In genomic region chr3:134236505-134236904, GRCh38 we compare ENCODE assay signal across 9 cellular contexts. TPM values are rescaled to one million over a fixed set of nuclear protein-coding genes. Genes with fewer than 3 reads are reported as not detected.
A peak's percentile ranks its signal among the peaks of the same experiment; 100 is the strongest.
DNase-seq lines count a peak whose midpoint lies in the region; ATAC-seq, FAIRE-seq and TF ChIP-seq lines count a peak whose summit lies in the region.
"Had no signal": no experiment of that assay in that cellular context is flagged by ENCODE, and none has a peak within 500 bp of the region (broad histone marks: within the 10 kb centered on the region; RNA-seq: fewer than 3 reads in every experiment).

No MANE protein-coding gene starts in this region.

- TF ChIP-seq CTCF in breast epithelium (IDR thresholded peaks at IDR 0.05) (no peak), psoas muscle (IDR thresholded peaks at IDR 0.05) (no peak)

- ATAC-seq in GM19043 (IDR thresholded peaks at IDR 0.05; ENCODE audit: low read depth, unreplicated experiment) (peak; percentile 61), HG02938 (IDR thresholded peaks at IDR 0.05; ENCODE audit: unreplicated experiment) (peak; percentile 59), psoas muscle (no peak), HG02798 (IDR thresholded peaks at IDR 0.05; ENCODE audit: poor library complexity, unreplicated experiment) (no peak)

- no peak overlapping the region for H3K4me3 ChIP-seq in breast epithelium
- H3K4me3 ChIP-seq in small intestine (ENCODE audit: low read depth in 1 of 2, low read length in 2 of 2): no peak overlapping the region
- no peak overlapping the region for H3K4me3 ChIP-seq in psoas muscle

- TF ChIP-seq POLR2A in breast epithelium (IDR thresholded peaks at IDR 0.05): no peak

- FAIRE-seq in small intestine (lab: Jason Lieb, UNC): no peak
- FAIRE-seq: endothelial cell of umbilical vein had no signal

- peaks cover 0 to 14% of the 10 kb centered on the region in 2 donors for H3K4me1 ChIP-seq in breast epithelium
- H3K4me1 ChIP-seq in small intestine (ENCODE audit: control insufficient read depth in 2 of 2, insufficient read depth in 1 of 2, low read depth in 1 of 2, low read length in 1 of 2): peaks cover 8 to 12% of the 10 kb centered on the region in 2 donors
- peaks cover 70% of the 10 kb centered on the region for H3K4me1 ChIP-seq in psoas muscle

- intact Hi-C loops in breast epithelium (cut with DNase I; ENCODE audit: low total_unique reads): no loop called here
- intact Hi-C loops in psoas muscle (cut with DNase I): no loop called here

- peak overlapping the region; percentile 53 to 69 for H3K27ac ChIP-seq in breast epithelium
- no peak overlapping the region for H3K27ac ChIP-seq in small intestine (ENCODE audit: low read depth in 1 of 2, low read length in 1 of 2)
- no peak overlapping the region for H3K27ac ChIP-seq in psoas muscle

- no peaks in the 10 kb centered on the region for H3K27me3 ChIP-seq in breast epithelium
- H3K27me3 ChIP-seq in small intestine (ENCODE audit: control insufficient read depth in 2 of 2, insufficient read depth in 2 of 2, low read length in 2 of 2): no peaks in the 10 kb centered on the region
- no peaks in the 10 kb centered on the region for H3K27me3 ChIP-seq in psoas muscle (ENCODE audit: insufficient read depth in 3 of 3, low read length in 2 of 3)

- H3K36me3 ChIP-seq in breast epithelium: no peaks in the 10 kb centered on the region
- H3K36me3 ChIP-seq in small intestine (ENCODE audit: control insufficient read depth in 2 of 2, insufficient read depth in 2 of 2, low read length in 2 of 2): no peaks in the 10 kb centered on the region
- H3K36me3 ChIP-seq in psoas muscle (ENCODE audit: insufficient read depth in 1 of 2, low read depth in 1 of 2): no peaks in the 10 kb centered on the region

- DNase-seq in breast epithelium (ENCODE audit: low spot score in 2 of 2) (no peak), small intestine (peak; percentile 30), SHP77 treated with DMSO at 0.1 percent for 48 hours (lab: John Stamatoyannopoulos, UW) (no peak), psoas muscle (no peak), NCI-H1694 (lab: John Stamatoyannopoulos, UW) (no peak)

- WGBS in small intestine, 3 donors: 16 to 27% (median 25%) methylated on average over 2 of the region's 2 CpGs
- WGBS in psoas muscle, 3 donors: 34 to 42% (median 38%) methylated on average over 2 of the region's 2 CpGs

- no peaks in the 10 kb centered on the region for H3K9me3 ChIP-seq in breast epithelium
- H3K9me3 ChIP-seq in small intestine (ENCODE audit: control insufficient read depth, low read depth): no peaks in the 10 kb centered on the region
- no peaks in the 10 kb centered on the region for H3K9me3 ChIP-seq in psoas muscle

RNA-seq across cellular contexts. Expression of gene RYK, which starts 14.2 kb away (rescaled TPM):
- 100 to 1,000 TPM in 2 of 3 donors, 10 to 100 TPM in 1; 77.9 to 153 (median 150) TPM for total RNA-seq in breast epithelium
- polyA plus RNA-seq in small intestine: 10 to 100 TPM; 13.2 to 28.9 (median 15.0) TPM
- total RNA-seq in psoas muscle: 10 to 100 TPM; 25.0 to 35.4 (median 28.3) TPM
- 10 to 100 TPM; 19.7 to 32.8 (median 24.4) TPM for polyA plus RNA-seq in psoas muscle

Comparison
In these comparisons a context has a peak if more than half of its experiments do, and no peak if none do; other contexts are left out.
1. ATAC-seq: peak in GM19043 (single experiment) and HG02938 (single experiment); none in psoas muscle (0 of 4) and HG02798 (single experiment).
2. H3K27ac ChIP-seq: peak in breast epithelium (2 of 2); none in small intestine (0 of 2) and psoas muscle (single experiment).